ENCODE assay signal across 1 cellular context in the genomic region with DNA sequence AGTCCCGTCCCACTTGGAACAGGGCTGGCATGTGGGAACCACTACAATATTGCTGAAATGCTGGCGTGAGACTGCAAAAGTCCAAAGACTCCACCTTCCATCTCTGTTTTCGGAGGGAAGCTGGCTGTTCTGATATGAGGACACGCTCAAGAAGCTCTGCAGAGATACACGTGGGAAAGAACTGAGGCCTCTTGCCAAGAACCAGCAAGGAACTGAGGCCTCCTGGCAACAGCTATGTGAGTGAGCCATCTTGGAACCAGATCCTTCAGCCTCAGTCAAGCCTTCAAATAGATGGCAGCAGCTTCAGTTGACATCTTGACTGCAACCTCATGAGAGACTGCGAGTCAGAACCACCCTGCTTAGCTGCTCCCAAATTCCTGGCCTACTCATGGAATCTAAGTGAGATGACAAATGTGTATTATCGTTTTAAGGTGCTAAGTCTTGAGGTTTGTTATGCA.
TF ChIP-seq lines count a peak whose summit lies in the region.

No MANE protein-coding gene starts in this region.

TF ChIP-seq in K562, 482 proteins besides CTCF, POLR2A, EP300 and RAD21 (continued from another document):
- TF ChIP-seq, protein P1, sequence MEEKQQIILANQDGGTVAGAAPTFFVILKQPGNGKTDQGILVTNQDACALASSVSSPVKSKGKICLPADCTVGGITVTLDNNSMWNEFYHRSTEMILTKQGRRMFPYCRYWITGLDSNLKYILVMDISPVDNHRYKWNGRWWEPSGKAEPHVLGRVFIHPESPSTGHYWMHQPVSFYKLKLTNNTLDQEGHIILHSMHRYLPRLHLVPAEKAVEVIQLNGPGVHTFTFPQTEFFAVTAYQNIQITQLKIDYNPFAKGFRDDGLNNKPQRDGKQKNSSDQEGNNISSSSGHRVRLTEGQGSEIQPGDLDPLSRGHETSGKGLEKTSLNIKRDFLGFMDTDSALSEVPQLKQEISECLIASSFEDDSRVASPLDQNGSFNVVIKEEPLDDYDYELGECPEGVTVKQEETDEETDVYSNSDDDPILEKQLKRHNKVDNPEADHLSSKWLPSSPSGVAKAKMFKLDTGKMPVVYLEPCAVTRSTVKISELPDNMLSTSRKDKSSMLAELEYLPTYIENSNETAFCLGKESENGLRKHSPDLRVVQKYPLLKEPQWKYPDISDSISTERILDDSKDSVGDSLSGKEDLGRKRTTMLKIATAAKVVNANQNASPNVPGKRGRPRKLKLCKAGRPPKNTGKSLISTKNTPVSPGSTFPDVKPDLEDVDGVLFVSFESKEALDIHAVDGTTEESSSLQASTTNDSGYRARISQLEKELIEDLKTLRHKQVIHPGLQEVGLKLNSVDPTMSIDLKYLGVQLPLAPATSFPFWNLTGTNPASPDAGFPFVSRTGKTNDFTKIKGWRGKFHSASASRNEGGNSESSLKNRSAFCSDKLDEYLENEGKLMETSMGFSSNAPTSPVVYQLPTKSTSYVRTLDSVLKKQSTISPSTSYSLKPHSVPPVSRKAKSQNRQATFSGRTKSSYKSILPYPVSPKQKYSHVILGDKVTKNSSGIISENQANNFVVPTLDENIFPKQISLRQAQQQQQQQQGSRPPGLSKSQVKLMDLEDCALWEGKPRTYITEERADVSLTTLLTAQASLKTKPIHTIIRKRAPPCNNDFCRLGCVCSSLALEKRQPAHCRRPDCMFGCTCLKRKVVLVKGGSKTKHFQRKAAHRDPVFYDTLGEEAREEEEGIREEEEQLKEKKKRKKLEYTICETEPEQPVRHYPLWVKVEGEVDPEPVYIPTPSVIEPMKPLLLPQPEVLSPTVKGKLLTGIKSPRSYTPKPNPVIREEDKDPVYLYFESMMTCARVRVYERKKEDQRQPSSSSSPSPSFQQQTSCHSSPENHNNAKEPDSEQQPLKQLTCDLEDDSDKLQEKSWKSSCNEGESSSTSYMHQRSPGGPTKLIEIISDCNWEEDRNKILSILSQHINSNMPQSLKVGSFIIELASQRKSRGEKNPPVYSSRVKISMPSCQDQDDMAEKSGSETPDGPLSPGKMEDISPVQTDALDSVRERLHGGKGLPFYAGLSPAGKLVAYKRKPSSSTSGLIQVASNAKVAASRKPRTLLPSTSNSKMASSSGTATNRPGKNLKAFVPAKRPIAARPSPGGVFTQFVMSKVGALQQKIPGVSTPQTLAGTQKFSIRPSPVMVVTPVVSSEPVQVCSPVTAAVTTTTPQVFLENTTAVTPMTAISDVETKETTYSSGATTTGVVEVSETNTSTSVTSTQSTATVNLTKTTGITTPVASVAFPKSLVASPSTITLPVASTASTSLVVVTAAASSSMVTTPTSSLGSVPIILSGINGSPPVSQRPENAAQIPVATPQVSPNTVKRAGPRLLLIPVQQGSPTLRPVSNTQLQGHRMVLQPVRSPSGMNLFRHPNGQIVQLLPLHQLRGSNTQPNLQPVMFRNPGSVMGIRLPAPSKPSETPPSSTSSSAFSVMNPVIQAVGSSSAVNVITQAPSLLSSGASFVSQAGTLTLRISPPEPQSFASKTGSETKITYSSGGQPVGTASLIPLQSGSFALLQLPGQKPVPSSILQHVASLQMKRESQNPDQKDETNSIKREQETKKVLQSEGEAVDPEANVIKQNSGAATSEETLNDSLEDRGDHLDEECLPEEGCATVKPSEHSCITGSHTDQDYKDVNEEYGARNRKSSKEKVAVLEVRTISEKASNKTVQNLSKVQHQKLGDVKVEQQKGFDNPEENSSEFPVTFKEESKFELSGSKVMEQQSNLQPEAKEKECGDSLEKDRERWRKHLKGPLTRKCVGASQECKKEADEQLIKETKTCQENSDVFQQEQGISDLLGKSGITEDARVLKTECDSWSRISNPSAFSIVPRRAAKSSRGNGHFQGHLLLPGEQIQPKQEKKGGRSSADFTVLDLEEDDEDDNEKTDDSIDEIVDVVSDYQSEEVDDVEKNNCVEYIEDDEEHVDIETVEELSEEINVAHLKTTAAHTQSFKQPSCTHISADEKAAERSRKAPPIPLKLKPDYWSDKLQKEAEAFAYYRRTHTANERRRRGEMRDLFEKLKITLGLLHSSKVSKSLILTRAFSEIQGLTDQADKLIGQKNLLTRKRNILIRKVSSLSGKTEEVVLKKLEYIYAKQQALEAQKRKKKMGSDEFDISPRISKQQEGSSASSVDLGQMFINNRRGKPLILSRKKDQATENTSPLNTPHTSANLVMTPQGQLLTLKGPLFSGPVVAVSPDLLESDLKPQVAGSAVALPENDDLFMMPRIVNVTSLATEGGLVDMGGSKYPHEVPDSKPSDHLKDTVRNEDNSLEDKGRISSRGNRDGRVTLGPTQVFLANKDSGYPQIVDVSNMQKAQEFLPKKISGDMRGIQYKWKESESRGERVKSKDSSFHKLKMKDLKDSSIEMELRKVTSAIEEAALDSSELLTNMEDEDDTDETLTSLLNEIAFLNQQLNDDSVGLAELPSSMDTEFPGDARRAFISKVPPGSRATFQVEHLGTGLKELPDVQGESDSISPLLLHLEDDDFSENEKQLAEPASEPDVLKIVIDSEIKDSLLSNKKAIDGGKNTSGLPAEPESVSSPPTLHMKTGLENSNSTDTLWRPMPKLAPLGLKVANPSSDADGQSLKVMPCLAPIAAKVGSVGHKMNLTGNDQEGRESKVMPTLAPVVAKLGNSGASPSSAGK (IDR thresholded peaks at IDR 0.05) = peak; percentile 95
- TF ChIP-seq TSHZ1 (CRISPR knock-in tag; IDR thresholded peaks at IDR 0.05) = no peak
